16 cellular contexts compared by ENCODE assay signal in the genomic region with DNA sequence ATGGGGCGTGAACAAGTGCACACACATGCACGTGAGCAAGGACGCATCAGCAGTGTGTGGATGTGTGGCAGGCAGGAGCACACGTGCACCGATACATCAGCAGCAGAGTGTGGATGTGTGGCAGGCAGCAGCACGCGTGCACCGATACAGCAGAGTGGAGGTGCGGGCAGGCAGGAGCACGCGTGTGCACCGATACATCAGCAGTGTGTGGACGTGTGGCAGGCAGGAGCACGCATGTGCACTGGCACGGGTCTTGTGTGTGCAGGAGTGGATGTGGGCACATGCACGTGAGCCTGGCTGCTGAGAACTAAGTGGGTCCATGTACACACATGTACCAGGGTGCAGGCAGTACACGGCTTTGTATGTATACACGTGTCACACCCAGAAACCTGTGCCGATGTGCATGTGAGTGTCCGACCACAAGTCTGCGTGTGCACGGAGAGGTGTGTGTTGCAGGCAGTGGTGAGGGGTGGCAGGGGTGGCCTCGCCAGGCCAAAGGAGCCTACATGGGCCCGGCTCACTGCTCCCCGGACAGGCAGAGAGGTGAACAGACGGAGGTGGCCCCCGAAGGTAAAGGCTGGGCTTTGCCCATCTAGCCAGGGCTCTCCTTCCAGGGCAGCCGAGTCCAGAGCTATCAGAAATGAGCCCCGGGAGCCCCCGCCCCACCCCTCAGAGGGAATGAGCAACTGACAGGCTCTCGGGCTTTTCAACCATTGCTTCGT. TPM values are rescaled to one million over a fixed set of nuclear protein-coding genes. Genes with fewer than 3 reads are reported as not detected.
"Had no signal": no experiment of that assay in that cellular context is flagged by ENCODE, and none has a peak within 500 bp of the region (broad histone marks: within the 10 kb centered on the region; RNA-seq: fewer than 3 reads in every experiment).

No MANE protein-coding gene starts in this region.

- H3K79me2 ChIP-seq: hepatocyte had no signal

- H3K27ac ChIP-seq: esophagus squamous epithelium, hepatocyte, ovary, tibial artery, vagina had no signal

- H3K4me1 Mint-ChIP-seq: activated naive CD4-positive, alpha-beta T cell treated with anti-CD3 and anti-CD28 coated beads, Interleukin-2, amount 10 ng/mL, durations not matched to agents 7 days and 5 days; memory B cell; stimulated activated effector memory CD8-positive, alpha-beta T cell treated with anti-CD3 and anti-CD28 coated beads, Interleukin-12 subunit alpha, Interleukin-12 subunit beta, amount 100 ng/mL, for 72 hours had no signal

- H2AFZ ChIP-seq: hepatocyte had no signal

- FAIRE-seq: colon, keratinocyte had no signal

- H3K4me2 ChIP-seq: hepatocyte had no signal

- H3K27ac Mint-ChIP-seq: activated T-cell treated with anti-CD3 and anti-CD28 coated beads, Interleukin-2, amount 50 U/mL, for 24 hours; memory B cell; natural killer cell treated with Interleukin-12 subunit alpha and Interleukin-12 subunit beta and Interleukin-15 and Interleukin-18, amount 100 ng/mL, for 72 hours; stimulated activated effector memory CD8-positive, alpha-beta T cell treated with anti-CD3 and anti-CD28 coated beads, Interleukin-12 subunit alpha, Interleukin-12 subunit beta, amount 100 ng/mL, for 72 hours had no signal

- H3K4me3 ChIP-seq: esophagus squamous epithelium, hepatocyte, ovary, tibial artery, vagina had no signal

- H3K9me3 ChIP-seq: esophagus squamous epithelium, ovary, tibial artery, vagina had no signal

- ATAC-seq: left ventricle myocardium superior; stimulated activated effector memory CD8-positive, alpha-beta T cell treated with anti-CD3 and anti-CD28 coated beads, Interleukin-12 subunit alpha, Interleukin-12 subunit beta, amount 100 ng/mL, for 72 hours had no signal

- H3K27me3 ChIP-seq: esophagus squamous epithelium, hepatocyte, ovary, tibial artery, vagina had no signal

- H3K36me3 ChIP-seq: ovary had no signal

- H3K9me3 Mint-ChIP-seq: activated naive CD4-positive, alpha-beta T cell treated with anti-CD3 and anti-CD28 coated beads, Interleukin-2, amount 10 ng/mL, durations not matched to agents 7 days and 5 days; activated T-cell treated with anti-CD3 and anti-CD28 coated beads, Interleukin-2, amount 50 U/mL, for 24 hours; memory B cell; natural killer cell treated with Interleukin-12 subunit alpha and Interleukin-12 subunit beta and Interleukin-15 and Interleukin-18, amount 100 ng/mL, for 72 hours; stimulated activated effector memory CD8-positive, alpha-beta T cell treated with anti-CD3 and anti-CD28 coated beads, Interleukin-12 subunit alpha, Interleukin-12 subunit beta, amount 100 ng/mL, for 72 hours had no signal

- H3K27me3 Mint-ChIP-seq: activated naive CD4-positive, alpha-beta T cell treated with anti-CD3 and anti-CD28 coated beads, Interleukin-2, amount 10 ng/mL, durations not matched to agents 7 days and 5 days; activated T-cell treated with anti-CD3 and anti-CD28 coated beads, Interleukin-2, amount 50 U/mL, for 24 hours; memory B cell; natural killer cell treated with Interleukin-12 subunit alpha and Interleukin-12 subunit beta and Interleukin-15 and Interleukin-18, amount 100 ng/mL, for 72 hours had no signal

- DNase-seq: activated CD4-positive, alpha-beta T cell treated with anti-CD3 and anti-CD28 coated beads for 1 hour; esophagus squamous epithelium; left ventricle myocardium superior; ovary; T1000; tibial artery had no signal

- H3K4me3 Mint-ChIP-seq: activated naive CD4-positive, alpha-beta T cell treated with anti-CD3 and anti-CD28 coated beads, Interleukin-2, amount 10 ng/mL, durations not matched to agents 7 days and 5 days; activated T-cell treated with anti-CD3 and anti-CD28 coated beads, Interleukin-2, amount 50 U/mL, for 24 hours; memory B cell; natural killer cell treated with Interleukin-12 subunit alpha and Interleukin-12 subunit beta and Interleukin-15 and Interleukin-18, amount 100 ng/mL, for 72 hours; stimulated activated effector memory CD8-positive, alpha-beta T cell treated with anti-CD3 and anti-CD28 coated beads, Interleukin-12 subunit alpha, Interleukin-12 subunit beta, amount 100 ng/mL, for 72 hours had no signal

RNA-seq across cellular contexts. Expression of a gene that starts 53.9 kb away (rescaled TPM):
- total RNA-seq: cardiac septum; natural killer cell treated with Interleukin-12 subunit alpha and Interleukin-12 subunit beta and Interleukin-15 and Interleukin-18, amount 100 ng/mL, for 72 hours had no signal
